Comparison of ENCODE assay signal across 1 cellular context in the genomic region with DNA sequence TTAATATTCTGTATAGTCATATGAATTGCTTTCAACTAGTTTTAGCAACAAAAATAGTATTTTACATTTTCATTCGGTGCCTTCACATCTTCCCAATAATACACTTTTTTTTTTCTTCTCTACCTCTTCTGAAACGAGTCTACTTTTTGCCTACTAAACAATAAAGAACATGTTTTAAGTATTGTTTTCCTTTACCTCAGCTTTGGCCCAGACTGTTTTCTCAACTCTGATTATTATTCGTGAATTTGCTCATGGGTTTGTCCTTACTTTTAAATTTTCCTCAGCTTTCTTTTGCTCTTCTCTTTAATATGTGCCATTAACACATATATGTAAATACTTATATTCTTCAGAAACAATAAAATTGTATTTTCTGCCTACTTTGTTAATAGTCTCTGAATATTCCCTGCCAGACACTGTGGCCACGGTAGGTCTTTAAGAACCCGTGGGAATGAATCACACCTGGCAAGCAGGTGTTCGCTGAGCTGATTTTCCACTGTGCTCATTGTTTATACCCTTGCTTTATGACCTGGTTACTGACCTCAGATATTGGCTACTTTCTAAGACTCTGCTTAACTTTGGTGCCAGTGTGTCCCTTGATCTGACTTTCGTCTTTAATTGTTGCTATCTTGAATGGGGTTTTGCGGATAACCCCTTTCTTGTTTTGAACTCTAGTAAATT.
TF ChIP-seq lines count a peak whose summit lies in the region.

No MANE protein-coding gene starts in this region.

TF ChIP-seq in GM23338, 12 proteins besides CTCF, POLR2A, EP300 and RAD21 (continued from another document):
- TF ChIP-seq, protein P1, sequence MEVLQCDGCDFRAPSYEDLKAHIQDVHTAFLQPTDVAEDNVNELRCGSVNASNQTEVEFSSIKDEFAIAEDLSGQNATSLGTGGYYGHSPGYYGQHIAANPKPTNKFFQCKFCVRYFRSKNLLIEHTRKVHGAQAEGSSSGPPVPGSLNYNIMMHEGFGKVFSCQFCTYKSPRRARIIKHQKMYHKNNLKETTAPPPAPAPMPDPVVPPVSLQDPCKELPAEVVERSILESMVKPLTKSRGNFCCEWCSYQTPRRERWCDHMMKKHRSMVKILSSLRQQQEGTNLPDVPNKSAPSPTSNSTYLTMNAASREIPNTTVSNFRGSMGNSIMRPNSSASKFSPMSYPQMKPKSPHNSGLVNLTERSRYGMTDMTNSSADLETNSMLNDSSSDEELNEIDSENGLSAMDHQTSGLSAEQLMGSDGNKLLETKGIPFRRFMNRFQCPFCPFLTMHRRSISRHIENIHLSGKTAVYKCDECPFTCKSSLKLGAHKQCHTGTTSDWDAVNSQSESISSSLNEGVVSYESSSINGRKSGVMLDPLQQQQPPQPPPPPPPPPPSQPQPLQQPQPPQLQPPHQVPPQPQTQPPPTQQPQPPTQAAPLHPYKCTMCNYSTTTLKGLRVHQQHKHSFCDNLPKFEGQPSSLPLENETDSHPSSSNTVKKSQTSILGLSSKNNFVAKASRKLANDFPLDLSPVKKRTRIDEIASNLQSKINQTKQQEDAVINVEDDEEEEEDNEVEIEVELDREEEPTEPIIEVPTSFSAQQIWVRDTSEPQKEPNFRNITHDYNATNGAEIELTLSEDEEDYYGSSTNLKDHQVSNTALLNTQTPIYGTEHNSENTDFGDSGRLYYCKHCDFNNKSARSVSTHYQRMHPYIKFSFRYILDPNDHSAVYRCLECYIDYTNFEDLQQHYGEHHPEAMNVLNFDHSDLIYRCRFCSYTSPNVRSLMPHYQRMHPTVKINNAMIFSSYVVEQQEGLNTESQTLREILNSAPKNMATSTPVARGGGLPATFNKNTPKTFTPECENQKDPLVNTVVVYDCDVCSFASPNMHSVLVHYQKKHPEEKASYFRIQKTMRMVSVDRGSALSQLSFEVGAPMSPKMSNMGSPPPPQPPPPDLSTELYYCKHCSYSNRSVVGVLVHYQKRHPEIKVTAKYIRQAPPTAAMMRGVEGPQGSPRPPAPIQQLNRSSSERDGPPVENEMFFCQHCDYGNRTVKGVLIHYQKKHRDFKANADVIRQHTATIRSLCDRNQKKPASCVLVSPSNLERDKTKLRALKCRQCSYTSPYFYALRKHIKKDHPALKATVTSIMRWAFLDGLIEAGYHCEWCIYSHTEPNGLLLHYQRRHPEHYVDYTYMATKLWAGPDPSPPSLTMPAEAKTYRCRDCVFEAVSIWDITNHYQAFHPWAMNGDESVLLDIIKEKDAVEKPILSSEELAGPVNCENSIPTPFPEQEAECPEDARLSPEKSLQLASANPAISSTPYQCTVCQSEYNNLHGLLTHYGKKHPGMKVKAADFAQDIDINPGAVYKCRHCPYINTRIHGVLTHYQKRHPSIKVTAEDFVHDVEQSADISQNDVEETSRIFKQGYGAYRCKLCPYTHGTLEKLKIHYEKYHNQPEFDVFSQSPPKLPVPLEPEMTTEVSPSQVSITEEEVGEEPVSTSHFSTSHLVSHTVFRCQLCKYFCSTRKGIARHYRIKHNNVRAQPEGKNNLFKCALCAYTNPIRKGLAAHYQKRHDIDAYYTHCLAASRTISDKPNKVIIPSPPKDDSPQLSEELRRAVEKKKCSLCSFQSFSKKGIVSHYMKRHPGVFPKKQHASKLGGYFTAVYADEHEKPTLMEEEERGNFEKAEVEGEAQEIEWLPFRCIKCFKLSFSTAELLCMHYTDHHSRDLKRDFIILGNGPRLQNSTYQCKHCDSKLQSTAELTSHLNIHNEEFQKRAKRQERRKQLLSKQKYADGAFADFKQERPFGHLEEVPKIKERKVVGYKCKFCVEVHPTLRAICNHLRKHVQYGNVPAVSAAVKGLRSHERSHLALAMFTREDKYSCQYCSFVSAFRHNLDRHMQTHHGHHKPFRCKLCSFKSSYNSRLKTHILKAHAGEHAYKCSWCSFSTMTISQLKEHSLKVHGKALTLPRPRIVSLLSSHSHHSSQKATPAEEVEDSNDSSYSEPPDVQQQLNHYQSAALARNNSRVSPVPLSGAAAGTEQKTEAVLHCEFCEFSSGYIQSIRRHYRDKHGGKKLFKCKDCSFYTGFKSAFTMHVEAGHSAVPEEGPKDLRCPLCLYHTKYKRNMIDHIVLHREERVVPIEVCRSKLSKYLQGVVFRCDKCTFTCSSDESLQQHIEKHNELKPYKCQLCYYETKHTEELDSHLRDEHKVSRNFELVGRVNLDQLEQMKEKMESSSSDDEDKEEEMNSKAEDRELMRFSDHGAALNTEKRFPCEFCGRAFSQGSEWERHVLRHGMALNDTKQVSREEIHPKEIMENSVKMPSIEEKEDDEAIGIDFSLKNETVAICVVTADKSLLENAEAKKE (CRISPR knock-in tag; IDR thresholded peaks at IDR 0.05): no peak
- TF ChIP-seq POLR2AphosphoS5 (IDR thresholded peaks at IDR 0.05; ENCODE audit: low read depth): no peak
TF ChIP-seq in GM23338: peak in this region for 0.
